In genomic region chr5:151448038-151448985, GRCh38 we compare ENCODE assay signal across 8 cellular contexts. TPM values are rescaled to one million over a fixed set of nuclear protein-coding genes. Genes with fewer than 3 reads are reported as not detected.
DNase-seq lines count a peak whose midpoint lies in the region; ATAC-seq and TF ChIP-seq lines count a peak whose summit lies in the region.

No MANE protein-coding gene starts in this region.

- peak; percentile 8 for ATAC-seq in HG03196 (IDR thresholded peaks at IDR 0.05; ENCODE audit: unreplicated experiment)

- H3K4me1 ChIP-seq in SJSA1 (replicated peaks): peaks cover 38% of the 10 kb centered on the region
- no peaks in the 10 kb centered on the region for H3K4me1 ChIP-seq in breast epithelium

- no peak for TF ChIP-seq POLR2A in breast epithelium (IDR thresholded peaks at IDR 0.05)

- peak overlapping the region; percentile 77 for H3K4me3 ChIP-seq in SJSA1
- H3K4me3 ChIP-seq in breast epithelium: peak overlapping the region; percentile 61 to 71 (median 65)

- H3K9me3 ChIP-seq in SJSA1 (replicated peaks) (no peaks in the 10 kb centered on the region), breast epithelium (no peaks in the 10 kb centered on the region)

- no peak for TF ChIP-seq CTCF in breast epithelium (IDR thresholded peaks at IDR 0.05)

- intact Hi-C loops in breast epithelium (cut with DNase I; ENCODE audit: low total_unique reads): loop anchor here (5.0 to 10.0 kb wide), 2 partner anchors 46 to 209 kb away; no protein-coding TSS in a partner anchor

- H3K27ac ChIP-seq in SJSA1: no peak overlapping the region
- H3K27ac ChIP-seq in breast epithelium: peak overlapping the region; percentile 65 to 67

- no peaks in the 10 kb centered on the region; the same call in 1 of the 2 replicates for H3K27me3 ChIP-seq in SJSA1 (replicated peaks)
- H3K27me3 ChIP-seq in breast epithelium: no peaks in the 10 kb centered on the region

- H3K36me3 ChIP-seq in SJSA1 (0 out of 2 replicates have a peak, but pooled peaks cover 3% of the 10 kb centered on the region), breast epithelium (no peaks in the 10 kb centered on the region)

- peak; percentile 6 for DNase-seq in NK-92 treated with Interleukin-12 subunit alpha and Interleukin-12 subunit beta, amount 100 ng/mL, for 24 hours (lab: John Stamatoyannopoulos, UW)
- DNase-seq in NK-92 (lab: John Stamatoyannopoulos, UW; ENCODE audit: unreplicated experiment): no peak
- DNase-seq in SJSA1 (ENCODE audit: low read depth in 1 of 2, low spot score in 2 of 2): peak in 1 of 2 experiments; percentile 47
- no peak for DNase-seq in breast epithelium (ENCODE audit: low spot score in 2 of 2)
- DNase-seq in kidney tubule cell (ENCODE audit: low spot score): peak; percentile 38
- DNase-seq in stimulated activated CD8-positive, alpha-beta memory T cell treated with anti-CD3 and anti-CD28 coated beads, Interleukin-12 subunit alpha, Interleukin-12 subunit beta, amount 100 ng/mL, for 4 hours (ENCODE audit: low read depth): peak; percentile 3
- DNase-seq in SKM-1 (lab: John Stamatoyannopoulos, UW; ENCODE audit: unreplicated experiment): no peak

RNA-seq across cellular contexts. Expression of gene SLC36A1, which starts 0.9 kb away (rescaled TPM):
- 20.3 and 20.8 TPM in 2 replicates for total RNA-seq in SJSA1 (2014; rRNA removed; shearing (Covaris generic))
- total RNA-seq in breast epithelium: 10 to 100 TPM; 10.8 to 14.1 (median 11.4) TPM

Comparison
In these comparisons a context has a peak if more than half of its experiments do, and no peak if none do; other contexts are left out.
1. DNase-seq: peak in NK-92 treated with Interleukin-12 subunit alpha and Interleukin-12 subunit beta, amount 100 ng/mL, for 24 hours (single experiment), kidney tubule cell (single experiment) and stimulated activated CD8-positive, alpha-beta memory T cell treated with anti-CD3 and anti-CD28 coated beads, Interleukin-12 subunit alpha, Interleukin-12 subunit beta, amount 100 ng/mL, for 4 hours (single experiment); none in NK-92 (single experiment), breast epithelium (0 of 2) and SKM-1 (single experiment).